In genomic region chr2:3522851-3523481, GRCh38 we compare ENCODE assay signal across 13 cellular contexts. TPM values are rescaled to one million over a fixed set of nuclear protein-coding genes. Genes with fewer than 3 reads are reported as not detected.
DNase-seq lines count a peak whose midpoint lies in the region; ATAC-seq, FAIRE-seq and TF ChIP-seq lines count a peak whose summit lies in the region.
"Had no signal": no experiment of that assay in that cellular context is flagged by ENCODE, and none has a peak within 500 bp of the region (broad histone marks: within the 10 kb centered on the region; RNA-seq: fewer than 3 reads in every experiment).

No MANE protein-coding gene starts in this region.

- H3K36me3 ChIP-seq in GM23248 (ENCODE audit: low read depth) (no peaks in the 10 kb centered on the region), body of pancreas (replicated peaks in 1 of 2; ENCODE audit: insufficient read depth in 1 of 2, low read depth in 2 of 2) (no peaks in the 10 kb centered on the region), kidney (ENCODE audit: control insufficient read depth in 1 of 2, insufficient read depth in 2 of 2, low read length in 2 of 2) (no peaks in the 10 kb centered on the region), thoracic aorta (no peaks in the 10 kb centered on the region), pancreas (no peaks in the 10 kb centered on the region)

- H3K4me1 ChIP-seq in GM23248 (ENCODE audit: insufficient read depth), result peaks cover 13% of the 10 kb centered on the region
- peaks cover 49% of the 10 kb centered on the region for H3K4me1 ChIP-seq in body of pancreas
- peaks cover 21 to 40% of the 10 kb centered on the region in 2 donors for H3K4me1 ChIP-seq in kidney (ENCODE audit: control insufficient read depth in 1 of 2, insufficient read depth in 1 of 2, low read depth in 1 of 2, low read length in 2 of 2)
- H3K4me1 ChIP-seq in thoracic aorta (ENCODE audit: control insufficient read depth in 1 of 2, low read depth in 2 of 2), result peaks cover 35 to 61% of the 10 kb centered on the region in 2 donors
- peaks cover 8 to 21% (median 17%) of the 10 kb centered on the region in 3 donors for H3K4me1 ChIP-seq in pancreas

- peaks cover 7% of the 10 kb centered on the region for H3K79me2 ChIP-seq in GM23248 (ENCODE audit: insufficient read depth)

- peaks cover 3% of the 10 kb centered on the region for H3F3A ChIP-seq in GM23248 (ENCODE audit: insufficient read depth)

- no peak overlapping the region for H3K4me3 ChIP-seq in GM23248
- no peak overlapping the region for H3K4me3 ChIP-seq in body of pancreas
- no peak overlapping the region for H3K4me3 ChIP-seq in kidney (ENCODE audit: low read length in 2 of 2)
- peak overlapping the region; percentile 53 for H3K4me3 ChIP-seq in thoracic aorta
- H3K4me3 ChIP-seq in pancreas, result no peak overlapping the region

- DNase-seq in GM23248 (peak; percentile 28), body of pancreas (peak; percentile 37 to 64 (median 48)), kidney (no peak), thoracic aorta (ENCODE audit: low spot score) (no peak), SIG-M5 (lab: John Stamatoyannopoulos, UW) (no peak), pancreas (no peak)
- DNase-seq: NCI-H187 treated with DMSO at 0.1 percent for 48 hours; nephron progenitor cell; stimulated activated CD8-positive, alpha-beta memory T cell treated with anti-CD3 and anti-CD28 coated beads, Interleukin-4, amount 100 ng/mL, for 48 hours had no signal

- intact Hi-C loops in body of pancreas (cut with DNase I) (no loop called here), kidney (cut with DNase I) (no loop called here), pancreas (cut with DNase I) (no loop called here)

- H3K27ac ChIP-seq in GM23248 (no peak overlapping the region), body of pancreas (peak overlapping the region; percentile 45 to 72 (median 62)), kidney (ENCODE audit: low read depth in 2 of 2, low read length in 2 of 2) (peak overlapping the region; percentile 14 to 77), thoracic aorta (peak overlapping the region; percentile 85 to 92), pancreas (peak overlapping the region in 2 of 4 donors; percentile 27 to 30)
- H3K27ac ChIP-seq: KMS-11 had no signal

- WGBS in GM23248 (ENCODE audit: low coverage in 1 of 2, low lambda C conversion rate in 2 of 2, missing lambda C conversion rate in 2 of 2), 2 experiments, result 68 to 71% methylated on average over 15 of the region's 15 CpGs
- WGBS in body of pancreas, 2 donors, result 39 to 54% methylated on average over 15 of the region's 15 CpGs
- 37 to 45% methylated on average over 15 of the region's 15 CpGs for WGBS in pancreas, 2 donors

- H4K20me1 ChIP-seq in GM23248 (ENCODE audit: insufficient read depth), result no peaks in the 10 kb centered on the region

- H3K9ac ChIP-seq in GM23248, result no peak overlapping the region
- no peak overlapping the region for H3K9ac ChIP-seq in kidney (ENCODE audit: low read length in 2 of 2)
- H3K9ac ChIP-seq: KMS-11 had no signal

- ATAC-seq in body of pancreas (no peak), thoracic aorta (ENCODE audit: insufficient number of reproducible peaks, low FRiP score, low read depth) (no peak), pancreas (no peak), HG02798 (IDR thresholded peaks at IDR 0.05; ENCODE audit: poor library complexity, unreplicated experiment) (no peak), GM21423 (IDR thresholded peaks at IDR 0.05; ENCODE audit: unreplicated experiment) (no peak)
- ATAC-seq: HCT116 had no signal

- no peak overlapping the region for H2AFZ ChIP-seq in GM23248

- TF ChIP-seq CTCF in body of pancreas (IDR thresholded peaks at IDR 0.05) (no peak), kidney (IDR thresholded peaks at IDR 0.05; ENCODE audit: borderline replicate concordance, extremely low read depth, insufficient read depth) (no peak), thoracic aorta (IDR thresholded peaks at IDR 0.05) (no peak), pancreas (IDR thresholded peaks at IDR 0.05) (no peak)

- H3K4me2 ChIP-seq in GM23248 (ENCODE audit: unreplicated experiment), result no peak overlapping the region
- H3K4me2 ChIP-seq: KMS-11 had no signal

- H3K27me3 ChIP-seq in GM23248 (replicated peaks; ENCODE audit: insufficient read depth) (no peaks in the 10 kb centered on the region), body of pancreas (no peaks in the 10 kb centered on the region), thoracic aorta (replicated peaks; ENCODE audit: insufficient read depth) (no peaks in the 10 kb centered on the region), pancreas (no peaks in the 10 kb centered on the region)

- no peaks in the 10 kb centered on the region for H3K9me2 ChIP-seq in GM23248 (ENCODE audit: insufficient read depth)

- no peak for FAIRE-seq in kidney (lab: Jason Lieb, UNC)
- FAIRE-seq in pancreas (lab: Jason Lieb, UNC), result no peak

- in situ Hi-C loops in GM23248 (cut with MboI), result no loop called here

- TF ChIP-seq POLR2A in body of pancreas (IDR thresholded peaks at IDR 0.05), result no peak

- no peaks in the 10 kb centered on the region for H3K9me3 ChIP-seq in GM23248 (ENCODE audit: low read depth)
- H3K9me3 ChIP-seq in body of pancreas, result no peaks in the 10 kb centered on the region
- H3K9me3 ChIP-seq in kidney (ENCODE audit: control insufficient read depth in 1 of 2, low read length in 2 of 2), result no peaks in the 10 kb centered on the region
- no peaks in the 10 kb centered on the region for H3K9me3 ChIP-seq in thoracic aorta
- H3K9me3 ChIP-seq in pancreas, result no peaks in the 10 kb centered on the region

RNA-seq across cellular contexts. Expression of gene ADI1, which starts 3.6 kb away (rescaled TPM):
- 68.4 and 77.7 TPM in 2 replicates for total RNA-seq in GM23248 (2014; rRNA removed; shearing (Covaris generic))
- polyA plus RNA-seq in GM23248 (2016; fragmentation: Nextera tagmentation; extraction: Ambion mirVana) (140 and 149 TPM in 2 replicates), kidney (ENCODE audit: insufficient read depth, low read depth, low replicate concordance) (236 TPM), pancreas (10 to 100 TPM; 17.8 to 29.7 TPM)
- total RNA-seq in body of pancreas (10 to 100 TPM; 18.8 to 22.3 TPM), kidney (74.0 TPM), thoracic aorta (100 to 1,000 TPM; 120 to 126 TPM), pancreas (10 to 100 TPM in 5 of 6 donors, 1 to 10 TPM in 1; 9.9 to 26.0 (median 19.2) TPM)

RNA-seq across cellular contexts. Expression of gene RNASEH1, which starts 35.2 kb away (rescaled TPM):
- total RNA-seq in GM23248 (2014; rRNA removed; shearing (Covaris generic)), result 34.0 and 37.4 TPM in 2 replicates
- polyA plus RNA-seq in GM23248 (2016; fragmentation: Nextera tagmentation; extraction: Ambion mirVana) (52.4 and 55.2 TPM in 2 replicates), kidney (ENCODE audit: insufficient read depth, low read depth, low replicate concordance) (6.8 TPM), pancreas (1 to 10 TPM; 5.5 to 5.7 TPM)
- total RNA-seq in body of pancreas (10 to 100 TPM; 10.1 to 11.2 TPM), kidney (21.1 TPM), thoracic aorta (10 to 100 TPM; 15.0 to 26.2 TPM), pancreas (10 to 100 TPM in 2 of 6 donors, 1 to 10 TPM in 4; 6.1 to 10.6 (median 8.9) TPM)

RNA-seq across cellular contexts. Expression of gene RPS7, which starts 52.1 kb away (rescaled TPM):
- total RNA-seq in GM23248 (2014; rRNA removed; shearing (Covaris generic)), result 1,557 and 2,019 TPM in 2 replicates
- polyA plus RNA-seq in GM23248 (2016; fragmentation: Nextera tagmentation; extraction: Ambion mirVana) (602 and 629 TPM in 2 replicates), kidney (ENCODE audit: insufficient read depth, low read depth, low replicate concordance) (1,826 TPM), pancreas (1,000 to 10,000 TPM; 1,402 to 2,322 TPM)
- total RNA-seq in body of pancreas (1,000 to 10,000 TPM; 1,861 to 2,092 TPM), kidney (992 TPM), thoracic aorta (1,000 to 10,000 TPM; 1,181 to 1,621 TPM), pancreas (100 to 1,000 TPM; 498 to 985 (median 806) TPM)

Comparison
In these comparisons a context has a peak if more than half of its experiments do, and no peak if none do; other contexts are left out.
1. DNase-seq: peak in GM23248 (single experiment) and body of pancreas (4 of 4); none in kidney (single experiment), thoracic aorta (single experiment), SIG-M5 (single experiment) and pancreas (0 of 6).